ENCODE assay signal across 1 cellular context in genomic region chr6:31915756-31916155, GRCh38.
TF ChIP-seq lines count a peak whose summit lies in the region.

No MANE protein-coding gene starts in this region.

TF ChIP-seq in K562, 482 proteins besides CTCF, POLR2A, EP300 and RAD21:
- TF ChIP-seq NKRF (IDR thresholded peaks at IDR 0.05; ENCODE audit: borderline replicate concordance) = no peak
- no peak for TF ChIP-seq ZNF589 (CRISPR knock-in tag; IDR thresholded peaks at IDR 0.05; ENCODE audit: low read depth)
- TF ChIP-seq POLR2H (tag; IDR thresholded peaks at IDR 0.05; ENCODE audit: low read depth) = no peak
- TF ChIP-seq STAT5B (CRISPR knock-in tag; IDR thresholded peaks at IDR 0.05) = no peak
- TF ChIP-seq HDAC6 (IDR thresholded peaks at IDR 0.05; ENCODE audit: low read depth, low read length) = no peak
- TF ChIP-seq ZNF133 (CRISPR knock-in tag; IDR thresholded peaks at IDR 0.05) = no peak
- TF ChIP-seq SAFB2 (IDR thresholded peaks at IDR 0.05; ENCODE audit: borderline replicate concordance, low read depth, low read length, severe bottlenecking) = no peak
- TF ChIP-seq CHD2 (IDR thresholded peaks at IDR 0.05; ENCODE audit: low read depth, low read length) = no peak
- no peak for TF ChIP-seq XRCC4 (IDR thresholded peaks at IDR 0.05; ENCODE audit: extremely low read depth, insufficient read depth, insufficient read length)
- no peak for TF ChIP-seq PKNOX1 (IDR thresholded peaks at IDR 0.05)
- TF ChIP-seq TRIM28 (IDR thresholded peaks at IDR 0.05) = no peak
- no peak for TF ChIP-seq CREBBP (IDR thresholded peaks at IDR 0.05; ENCODE audit: low read depth, low read length)
- no peak for TF ChIP-seq HEY1 (CRISPR knock-in tag; IDR thresholded peaks at IDR 0.05; ENCODE audit: borderline replicate concordance)
- TF ChIP-seq ZNF75A (CRISPR knock-in tag; IDR thresholded peaks at IDR 0.05) = no peak
- TF ChIP-seq ZNF512 (tag; IDR thresholded peaks at IDR 0.05) = no peak
- TF ChIP-seq ETV6 (IDR thresholded peaks at IDR 0.05; ENCODE audit: borderline replicate concordance in 1 of 2, low read depth in 2 of 2, low read length in 1 of 2) = no peak
- no peak for TF ChIP-seq ETV6 (CRISPR knock-in tag; IDR thresholded peaks at IDR 0.05; ENCODE audit: borderline replicate concordance)
- TF ChIP-seq HNRNPUL1 (IDR thresholded peaks at IDR 0.05; ENCODE audit: low read length) = no peak
- no peak for TF ChIP-seq NFATC3 (IDR thresholded peaks at IDR 0.05)
TF ChIP-seq in K562: peak in this region for 0.
